8 cellular contexts compared by ENCODE assay signal in the genomic region with DNA sequence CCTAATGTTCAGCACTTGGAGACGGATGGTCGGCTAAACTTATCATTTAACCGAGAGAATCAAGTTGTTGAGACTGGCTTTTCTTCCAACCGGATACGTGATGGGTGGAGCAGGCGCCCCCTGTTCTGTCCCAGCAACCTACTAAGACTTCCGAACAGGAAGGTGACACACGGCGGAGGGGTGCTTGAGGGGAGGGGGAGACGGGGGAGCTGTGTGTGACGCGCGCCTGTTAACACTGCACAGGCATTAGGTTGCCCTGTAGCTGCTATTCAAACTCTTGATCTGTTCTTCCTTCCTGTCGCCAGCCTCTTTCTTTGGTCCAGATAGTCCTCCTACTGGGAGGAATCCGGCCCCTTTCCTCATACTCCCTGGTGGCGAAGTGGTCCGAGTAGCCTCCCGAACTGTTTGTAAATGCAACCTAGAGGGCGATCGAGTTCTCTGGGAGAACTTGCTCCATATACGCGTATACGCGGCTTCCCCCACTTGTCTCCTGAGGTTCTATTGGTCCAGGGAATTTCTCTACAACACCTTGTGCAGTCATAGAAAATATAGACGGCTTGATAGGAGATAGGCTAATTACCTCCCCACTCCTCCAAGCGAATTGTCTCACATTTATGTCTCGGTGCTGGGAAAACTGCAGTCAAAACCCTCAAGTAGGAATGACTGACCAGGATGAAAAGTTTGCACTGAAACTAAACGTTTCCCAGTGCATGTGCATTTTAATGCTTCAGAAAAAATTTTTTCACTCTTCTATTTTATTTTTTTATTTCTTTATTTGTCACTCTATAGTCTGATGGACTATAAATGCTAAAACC.
DNase-seq lines count a peak whose midpoint lies in the region; ATAC-seq lines count a peak whose summit lies in the region.

No MANE protein-coding gene starts in this region.

- ATAC-seq in GM18511 (IDR thresholded peaks at IDR 0.05; ENCODE audit: unreplicated experiment) (peak; percentile 25), HG03378 (IDR thresholded peaks at IDR 0.05; ENCODE audit: unreplicated experiment) (no peak)

- DNase-seq in NCI-H146 treated with DMSO at 0.1 percent for 48 hours (lab: John Stamatoyannopoulos, UW; ENCODE audit: unreplicated experiment), result peak; percentile 85
- DNase-seq in activated CD4-positive, CD25-positive, alpha-beta regulatory T cell treated with anti-CD3 and anti-CD28 coated beads, Interleukin-2, amount 50 U/mL, for 16 hours (ENCODE audit: low read depth, low spot score), result peak; percentile 58
- peak in 59 of 61 donors; percentile 10 to 90 (median 72) for DNase-seq in caudate nucleus (lab: John Stamatoyannopoulos, UW)
- peak; percentile 81 for DNase-seq in iPS-NIHi7 (ENCODE audit: extremely low spot score)
- no peak for DNase-seq in DMS153 (lab: John Stamatoyannopoulos, UW)

- H3K4me3 ChIP-seq in skin epidermis, result peak overlapping the region; percentile 23 to 44 (median 35)

- H3K27ac ChIP-seq in caudate nucleus (ENCODE audit: low read depth, low read length), result peak overlapping the region; percentile 96
- peak overlapping the region in 20 of 21 experiments; percentile 62 to 99 (median 80) for H3K27ac ChIP-seq in skin epidermis
